Comparison of ENCODE assay signal across 8 cellular contexts in the genomic region with DNA sequence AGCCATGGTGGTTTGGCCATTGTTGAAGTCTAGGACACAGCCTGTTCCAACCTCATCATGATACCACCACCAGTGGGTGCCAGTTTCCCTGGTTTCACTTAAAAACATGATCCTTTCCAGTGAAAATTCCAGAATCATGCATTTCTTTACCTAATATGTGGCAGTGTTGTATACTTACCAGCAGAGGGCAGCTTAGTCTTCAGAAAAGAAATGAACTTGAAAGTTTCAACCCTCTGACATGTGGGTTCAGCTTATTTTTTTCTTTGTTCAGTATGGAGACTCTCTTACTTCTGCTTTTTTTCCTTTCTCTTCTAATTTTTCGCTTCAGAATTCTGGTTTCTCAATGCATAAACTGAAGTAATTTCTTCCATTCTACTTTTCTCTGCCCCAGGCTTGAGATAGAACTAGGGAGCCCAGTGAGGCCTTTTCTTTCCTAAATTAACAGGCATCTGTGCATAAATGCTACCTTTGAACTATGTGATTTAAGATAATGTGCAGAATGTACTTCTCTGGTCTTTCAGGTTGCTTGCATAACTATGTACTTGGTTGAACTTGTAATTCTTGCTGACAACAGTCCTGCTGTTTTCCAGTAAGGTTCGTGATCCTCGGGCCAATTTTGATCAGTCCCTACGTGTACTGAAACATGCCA. TPM values are rescaled to one million over a fixed set of nuclear protein-coding genes. Genes with fewer than 3 reads are reported as not detected.
DNase-seq lines count a peak whose midpoint lies in the region; ATAC-seq, FAIRE-seq and TF ChIP-seq lines count a peak whose summit lies in the region.

No MANE protein-coding gene starts in this region.

- H3K36me3 ChIP-seq in bronchial epithelial cell (ENCODE audit: control insufficient read depth, insufficient read depth, low read length), result peaks cover 3% of the 10 kb centered on the region

- peak; percentile 77 for ATAC-seq in GM21717 (IDR thresholded peaks at IDR 0.05; ENCODE audit: unreplicated experiment)
- ATAC-seq in stimulated activated effector memory CD8-positive, alpha-beta T cell treated with anti-CD3 and anti-CD28 coated beads, Interleukin-12 subunit alpha, Interleukin-12 subunit beta, amount 100 ng/mL, for 72 hours, result peak; percentile 61

- DNase-seq in DMS79 treated with DMSO at 0.1 percent for 48 hours (lab: John Stamatoyannopoulos, UW), result peak; percentile 8
- no peak for DNase-seq in DMS79 (lab: John Stamatoyannopoulos, UW)
- peak; percentile 60 for DNase-seq in Jurkat, Clone E6-1 (ENCODE audit: low read depth, low spot score)
- DNase-seq in OCI-M2 (lab: John Stamatoyannopoulos, UW; ENCODE audit: unreplicated experiment), result peak; percentile 20
- DNase-seq in bronchial epithelial cell (ENCODE audit: low read depth), result peak; percentile 72
- DNase-seq in stimulated activated effector memory CD8-positive, alpha-beta T cell treated with anti-CD3 and anti-CD28 coated beads, Interleukin-12 subunit alpha, Interleukin-12 subunit beta, amount 100 ng/mL, for 72 hours (ENCODE audit: low spot score in 2 of 2), result no peak

- H3K4me1 Mint-ChIP-seq in stimulated activated effector memory CD8-positive, alpha-beta T cell treated with anti-CD3 and anti-CD28 coated beads, Interleukin-12 subunit alpha, Interleukin-12 subunit beta, amount 100 ng/mL, for 72 hours, result no peaks in the 10 kb centered on the region

- peak; percentile 56 for TF ChIP-seq CTCF in bronchial epithelial cell (IDR thresholded peaks at IDR 0.05; ENCODE audit: insufficient read depth, low read length, severe bottlenecking)

- no peak overlapping the region for H3K4me3 Mint-ChIP-seq in stimulated activated effector memory CD8-positive, alpha-beta T cell treated with anti-CD3 and anti-CD28 coated beads, Interleukin-12 subunit alpha, Interleukin-12 subunit beta, amount 100 ng/mL, for 72 hours

- H3K9me3 Mint-ChIP-seq in stimulated activated effector memory CD8-positive, alpha-beta T cell treated with anti-CD3 and anti-CD28 coated beads, Interleukin-12 subunit alpha, Interleukin-12 subunit beta, amount 100 ng/mL, for 72 hours, result no peaks in the 10 kb centered on the region

- FAIRE-seq in bronchial epithelial cell (lab: Jason Lieb, UNC) (no peak), islet of Langerhans (lab: Jason Lieb, UNC) (peak; percentile 100)

- H3K36me3 Mint-ChIP-seq in stimulated activated effector memory CD8-positive, alpha-beta T cell treated with anti-CD3 and anti-CD28 coated beads, Interleukin-12 subunit alpha, Interleukin-12 subunit beta, amount 100 ng/mL, for 72 hours, result peaks cover 97% of the 10 kb centered on the region

- H3K27ac Mint-ChIP-seq in stimulated activated effector memory CD8-positive, alpha-beta T cell treated with anti-CD3 and anti-CD28 coated beads, Interleukin-12 subunit alpha, Interleukin-12 subunit beta, amount 100 ng/mL, for 72 hours, result no peak overlapping the region

- no peaks in the 10 kb centered on the region for H3K27me3 ChIP-seq in bronchial epithelial cell (ENCODE audit: control insufficient read depth, insufficient read depth, low read length)

- no peak overlapping the region for H3K4me3 ChIP-seq in Jurkat, Clone E6-1 (ENCODE audit: low read length)
- H3K4me3 ChIP-seq in bronchial epithelial cell (ENCODE audit: low read depth, low read length), result no peak overlapping the region

RNA-seq across cellular contexts. Expression of a gene that starts 10.7 kb away (rescaled TPM):
- polyA plus RNA-seq in Jurkat, Clone E6-1 (2012; ENCODE audit: insufficient read depth, insufficient read length), result 18.0 TPM
- total RNA-seq in bronchial epithelial cell, result 11.5 and 14.0 TPM in 2 replicates

RNA-seq across cellular contexts. Expression of a gene that starts 10.8 kb away (rescaled TPM):
- polyA plus RNA-seq in Jurkat, Clone E6-1 (2012; ENCODE audit: insufficient read depth, insufficient read length), result 770 TPM
- total RNA-seq in bronchial epithelial cell, result 3,557 and 6,069 TPM in 2 replicates

RNA-seq across cellular contexts. Expression of a gene that starts 57.7 kb away (rescaled TPM):
- polyA plus RNA-seq in Jurkat, Clone E6-1 (2012; ENCODE audit: insufficient read depth, insufficient read length), result 15.8 TPM
- total RNA-seq in bronchial epithelial cell, result 43.1 and 65.0 TPM in 2 replicates

Comparison
In these comparisons a context has a peak if more than half of its experiments do, and no peak if none do; other contexts are left out.
1. DNase-seq: peak in DMS79 treated with DMSO at 0.1 percent for 48 hours (single experiment), Jurkat, Clone E6-1 (single experiment), OCI-M2 (single experiment) and bronchial epithelial cell (single experiment); none in DMS79 (single experiment) and stimulated activated effector memory CD8-positive, alpha-beta T cell treated with anti-CD3 and anti-CD28 coated beads, Interleukin-12 subunit alpha, Interleukin-12 subunit beta, amount 100 ng/mL, for 72 hours (0 of 2).